Comparison of ENCODE assay signal across 1 cellular context in the genomic region with DNA sequence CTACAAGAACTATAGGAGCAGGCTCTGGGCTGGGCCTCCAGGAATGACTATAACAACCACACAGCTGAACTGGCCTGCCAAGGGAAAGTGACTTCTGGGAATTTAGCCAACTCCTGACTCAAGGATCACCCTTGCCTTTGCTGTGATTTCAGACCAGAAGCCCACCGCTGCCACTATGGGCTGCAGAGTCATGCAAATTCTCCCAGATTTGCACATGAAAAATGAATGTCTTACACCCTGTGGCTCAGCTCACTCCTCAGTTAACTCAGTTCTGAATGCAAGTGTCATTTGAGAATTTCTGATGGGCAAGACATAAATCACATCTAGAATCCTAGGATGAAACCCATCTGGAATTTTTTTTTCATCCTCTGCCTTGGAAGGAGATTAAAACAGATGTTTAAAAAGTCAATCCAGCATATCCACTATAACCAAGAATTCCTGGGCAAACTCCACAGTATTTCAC.
TF ChIP-seq lines count a peak whose summit lies in the region.

No MANE protein-coding gene starts in this region.

TF ChIP-seq in IMR-90, 13 proteins besides CTCF, POLR2A, EP300 and RAD21 (continued from another document):
- TF ChIP-seq, protein P1, sequence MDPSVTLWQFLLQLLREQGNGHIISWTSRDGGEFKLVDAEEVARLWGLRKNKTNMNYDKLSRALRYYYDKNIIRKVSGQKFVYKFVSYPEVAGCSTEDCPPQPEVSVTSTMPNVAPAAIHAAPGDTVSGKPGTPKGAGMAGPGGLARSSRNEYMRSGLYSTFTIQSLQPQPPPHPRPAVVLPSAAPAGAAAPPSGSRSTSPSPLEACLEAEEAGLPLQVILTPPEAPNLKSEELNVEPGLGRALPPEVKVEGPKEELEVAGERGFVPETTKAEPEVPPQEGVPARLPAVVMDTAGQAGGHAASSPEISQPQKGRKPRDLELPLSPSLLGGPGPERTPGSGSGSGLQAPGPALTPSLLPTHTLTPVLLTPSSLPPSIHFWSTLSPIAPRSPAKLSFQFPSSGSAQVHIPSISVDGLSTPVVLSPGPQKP (IDR thresholded peaks at IDR 0.05; ENCODE audit: borderline replicate concordance, low read depth, low read length) = no peak
- TF ChIP-seq SMC3 (IDR thresholded peaks at IDR 0.05; ENCODE audit: low read depth, low read length) (no peak), FOS (IDR thresholded peaks at IDR 0.05; ENCODE audit: low read depth, low read length) (peak; percentile 39; the same call in 1 of the 2 replicates), MAFK (IDR thresholded peaks at IDR 0.05; ENCODE audit: low read depth, low read length) (peak; percentile 39; the same call in 1 of the 2 replicates), CEBPB (IDR thresholded peaks at IDR 0.05; ENCODE audit: low read depth, low read length) (peak; percentile 3; the same call in 1 of the 2 replicates), NFE2L2 (IDR thresholded peaks at IDR 0.05; ENCODE audit: low read depth, low read length) (0 out of 2 replicates have a peak, but pooled peaks have one; percentile 29), BHLHE40 (IDR thresholded peaks at IDR 0.05; ENCODE audit: low read depth, low read length) (peak; percentile 39)
